8 cellular contexts compared by ENCODE assay signal in genomic region chr3:18445421-18446066, GRCh38. TPM values are rescaled to one million over a fixed set of nuclear protein-coding genes. Genes with fewer than 3 reads are reported as not detected.
DNase-seq lines count a peak whose midpoint lies in the region; ATAC-seq and TF ChIP-seq lines count a peak whose summit lies in the region.

No MANE protein-coding gene starts in this region.

- H3K4me3 ChIP-seq in GM08714 (ENCODE audit: low read length) (peak overlapping the region; percentile 31; the same call in 1 of the 2 replicates), adipocyte (ENCODE audit: low read length) (peak overlapping the region; percentile 74), liver (ENCODE audit: low read depth in 1 of 3, low read length in 3 of 3) (peak overlapping the region in 2 of 3 donors; percentile 53 to 90)

- peaks cover 45 to 49% (median 46%) of the 10 kb centered on the region in 3 donors for H3K4me1 Mint-ChIP-seq in T-cell

- peak; percentile 71 to 95 (median 87) for DNase-seq in T-cell
- DNase-seq in adipocyte (ENCODE audit: low read depth), result no peak
- peak; percentile 37 to 57 (median 49) for DNase-seq in stimulated activated CD4-positive, alpha-beta T cell treated with anti-CD3 and anti-CD28 coated beads, TNF-alpha, amount 100 ng/mL, for 4 hours (ENCODE audit: low read depth in 3 of 3)
- no peak for DNase-seq in 8988T

- H3K27me3 ChIP-seq in adipocyte (replicated peaks; ENCODE audit: control insufficient read depth, insufficient read depth, low read length), result peaks cover 25% of the 10 kb centered on the region
- H3K27me3 ChIP-seq in liver (ENCODE audit: control insufficient read depth in 4 of 4, insufficient read depth in 4 of 4, low read length in 3 of 4), result no peaks in the 10 kb centered on the region

- 6% methylated on average over 30 of the region's 30 CpGs for WGBS in liver

- no peak for TF ChIP-seq CTCF in liver (IDR thresholded peaks at IDR 0.05; ENCODE audit: low read depth, low read length, missing input control)

- H3K4me3 Mint-ChIP-seq in T-cell, result peak overlapping the region; percentile 85 to 96 (median 94)

- H3K27ac Mint-ChIP-seq in T-cell, result peak overlapping the region; percentile 97 to 98

- H3K36me3 ChIP-seq in adipocyte (ENCODE audit: control insufficient read depth, insufficient read depth, low read length, severe bottlenecking), result no peaks in the 10 kb centered on the region
- no peaks in the 10 kb centered on the region for H3K36me3 ChIP-seq in liver (ENCODE audit: control insufficient read depth in 4 of 4, insufficient read depth in 3 of 4, low read depth in 1 of 4, low read length in 3 of 4)

- no peaks in the 10 kb centered on the region for H3K27me3 Mint-ChIP-seq in T-cell

- TF ChIP-seq RAD21 in liver (IDR thresholded peaks at IDR 0.05), result no peak

- peaks cover 29% of the 10 kb centered on the region for H3K36me3 Mint-ChIP-seq in T-cell

- ATAC-seq in HG02759 (IDR thresholded peaks at IDR 0.05; ENCODE audit: unreplicated experiment), result peak; percentile 25
- ATAC-seq in T-cell (replicated peaks in 1 of 4), result peak; percentile 78 to 84 (median 78)
- ATAC-seq in GM21717 (IDR thresholded peaks at IDR 0.05; ENCODE audit: unreplicated experiment), result no peak

- CTCF ChIA-PET in T-cell (lab: Charles Lee), result interaction anchor here (0.5 to 1.3 kb wide), 8 partner anchors 13 to 313 kb away, joined by 3 to 5 read pairs (median 3); no protein-coding TSS in a partner anchor

- H3K9me3 Mint-ChIP-seq in T-cell, result peaks cover 7 to 23% (median 10%) of the 10 kb centered on the region in 3 donors

- peaks cover 15% of the 10 kb centered on the region for H3K9me3 ChIP-seq in adipocyte (ENCODE audit: control insufficient read depth, low read length)
- H3K9me3 ChIP-seq in liver (ENCODE audit: control insufficient read depth in 4 of 4, low read length in 3 of 4), result peaks cover 0 to 3% (median 0%) of the 10 kb centered on the region in 4 donors

- H3K27ac ChIP-seq in liver (ENCODE audit: low read depth in 1 of 2, low read length in 2 of 2), result no peak overlapping the region

- no peak overlapping the region for H3K9ac ChIP-seq in adipocyte (ENCODE audit: low read length)
- H3K9ac ChIP-seq in liver (ENCODE audit: low read depth in 1 of 2, low read length in 2 of 2), result no peak overlapping the region

- POLR2A ChIA-PET in T-cell (lab: Charles Lee), result interaction anchor here (0.7 to 0.9 kb wide), 4 partner anchors 24 to 1629 kb away, joined by 3 to 7 read pairs (median 4); no protein-coding TSS in a partner anchor

- H3K4me1 ChIP-seq in adipocyte (ENCODE audit: control insufficient read depth, insufficient read depth, low read length), result peaks cover 7% of the 10 kb centered on the region
- peaks cover 4 to 24% (median 20%) of the 10 kb centered on the region in 4 donors for H3K4me1 ChIP-seq in liver (ENCODE audit: control insufficient read depth in 4 of 4, insufficient read depth in 4 of 4, low read length in 3 of 4)

TF ChIP-seq in liver, 16 proteins besides CTCF, POLR2A, EP300 and RAD21:
- TF ChIP-seq JUND (IDR thresholded peaks at IDR 0.05) (no peak), RXRA (IDR thresholded peaks at IDR 0.05) (no peak), HNF4G (IDR thresholded peaks at IDR 0.05) (no peak), ZBTB33 (IDR thresholded peaks at IDR 0.05) (no peak), MAX (IDR thresholded peaks at IDR 0.05) (no peak), GABPA (IDR thresholded peaks at IDR 0.05 in 1 of 2, conservative IDR thresholded peaks at IDR 0.05 in 1 of 2) (no peak), ATF3 (IDR thresholded peaks at IDR 0.05) (no peak), TAF1 (conservative IDR thresholded peaks at IDR 0.05) (no peak), FOXA1 (IDR thresholded peaks at IDR 0.05) (no peak), SP1 (IDR thresholded peaks at IDR 0.05) (no peak), EGR1 (IDR thresholded peaks at IDR 0.05; ENCODE audit: low read depth in 2 of 2) (no peak)

RNA-seq across cellular contexts. Expression of gene SATB1, which starts 20.4 kb away (rescaled TPM):
- 100 to 1,000 TPM; 204 to 417 (median 282) TPM for total RNA-seq in T-cell
- total RNA-seq in liver, result 10 to 100 TPM; 14.2 to 23.7 TPM
- 1 to 10 TPM; 4.3 to 6.7 TPM for polyA plus RNA-seq in liver

Comparison
In these comparisons a context has a peak if more than half of its experiments do, and no peak if none do; other contexts are left out.
1. DNase-seq: peak in T-cell (34 of 34) and stimulated activated CD4-positive, alpha-beta T cell treated with anti-CD3 and anti-CD28 coated beads, TNF-alpha, amount 100 ng/mL, for 4 hours (3 of 3); none in adipocyte (single experiment) and 8988T (single experiment).
2. RNA of gene SATB1, which starts 20.4 kb away (total RNA-seq): 204 to 417 TPM in T-cell; 14.2 to 23.7 TPM in liver; every median in the first group is over 4 times any median in the second.
3. Peak in every context shown above with its lines, with median percentiles within 50 percentile points of each other: H3K4me3 ChIP-seq.